Comparison of ENCODE assay signal across 12 cellular contexts in the genomic region with DNA sequence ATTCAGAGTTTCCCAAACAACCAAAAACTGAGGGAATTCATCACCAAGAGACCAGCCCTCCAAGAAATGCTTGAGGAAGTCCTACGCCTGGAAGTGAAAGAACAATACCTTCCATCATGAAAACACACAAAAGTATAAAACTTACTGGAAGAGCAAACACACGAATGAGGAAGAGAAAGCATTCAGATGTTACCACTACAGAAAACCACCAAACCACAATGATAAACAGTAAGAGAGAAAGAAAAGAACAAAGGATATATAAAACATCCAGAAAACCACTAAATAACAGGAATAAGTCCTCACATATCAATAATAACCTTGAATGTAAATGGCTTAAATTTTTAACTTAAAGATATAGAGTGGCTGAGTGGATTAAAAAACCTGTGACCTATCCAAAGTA. TPM values are rescaled to one million over a fixed set of nuclear protein-coding genes. Genes with fewer than 3 reads are reported as not detected.
DNase-seq lines count a peak whose midpoint lies in the region; ATAC-seq and TF ChIP-seq lines count a peak whose summit lies in the region.
"Had no signal": no experiment of that assay in that cellular context is flagged by ENCODE, and none has a peak within 500 bp of the region (broad histone marks: within the 10 kb centered on the region; RNA-seq: fewer than 3 reads in every experiment).

No MANE protein-coding gene starts in this region.

- CTCF ChIA-PET in WTC11 (lab: Charles Lee), result no interaction called here

- ATAC-seq in GM18499 (IDR thresholded peaks at IDR 0.05; ENCODE audit: insufficient read depth, unreplicated experiment) (peak; percentile 85), HG02610 (IDR thresholded peaks at IDR 0.05; ENCODE audit: unreplicated experiment) (peak; percentile 58), WTC11 (no peak)
- ATAC-seq: activated T-helper 17 cell treated with anti-CD3 and anti-CD28 coated beads, Interleukin-2, amount 50 U/mL, for 72 hours; upper lobe of right lung had no signal

- H3K4me1 Mint-ChIP-seq in activated T-cell treated with anti-CD3 and anti-CD28 coated beads, Interleukin-2, amount 50 U/mL, for 24 hours (ENCODE audit: low read depth), result peaks cover 8% of the 10 kb centered on the region
- H3K4me1 Mint-ChIP-seq in WTC11, result peaks cover 23% of the 10 kb centered on the region

- in situ Hi-C loops in G401 (cut with HindIII; ENCODE audit: low sequenced_read_pairs), result no loop called here

- H3K9me3 Mint-ChIP-seq in activated T-cell treated with anti-CD3 and anti-CD28 coated beads, Interleukin-2, amount 50 U/mL, for 24 hours, result peaks cover 15% of the 10 kb centered on the region
- peaks cover 16% of the 10 kb centered on the region for H3K9me3 Mint-ChIP-seq in WTC11

- POLR2A ChIA-PET in WTC11 (lab: Charles Lee), result no interaction called here

- peaks cover 23% of the 10 kb centered on the region for H3K27me3 Mint-ChIP-seq in activated T-cell treated with anti-CD3 and anti-CD28 coated beads, Interleukin-2, amount 50 U/mL, for 24 hours
- H3K27me3 Mint-ChIP-seq in WTC11 (ENCODE audit: low read depth), result no peaks in the 10 kb centered on the region

- peak; percentile 49 for DNase-seq in NAMALWA (ENCODE audit: low spot score)
- DNase-seq in fibroblast of villous mesenchyme (ENCODE audit: low read depth), result peak; percentile 55
- DNase-seq in activated T-cell treated with anti-CD3 and anti-CD28 coated beads, Interleukin-2, amount 50 U/mL, for 24 hours, result no peak
- no peak for DNase-seq in G401 (ENCODE audit: low spot score)
- DNase-seq in inferior parietal cortex (ENCODE audit: extremely low spot score), result no peak
- no peak for DNase-seq in WTC11 (ENCODE audit: low spot score)
- DNase-seq: NCI-H345, occipital lobe, upper lobe of right lung had no signal

- no peak overlapping the region for H3K4me3 ChIP-seq in fibroblast of villous mesenchyme (ENCODE audit: low read depth, low read length)
- H3K4me3 ChIP-seq: upper lobe of right lung had no signal

- TF ChIP-seq CTCF in fibroblast of villous mesenchyme (IDR thresholded peaks at IDR 0.05; ENCODE audit: insufficient read depth, low read depth, low read length) (no peak), WTC11 (IDR thresholded peaks at IDR 0.05) (no peak)

- H3K36me3 Mint-ChIP-seq in activated T-cell treated with anti-CD3 and anti-CD28 coated beads, Interleukin-2, amount 50 U/mL, for 24 hours (ENCODE audit: low read depth), result no peaks in the 10 kb centered on the region
- peaks cover 6% of the 10 kb centered on the region for H3K36me3 Mint-ChIP-seq in WTC11

- H3K4me3 Mint-ChIP-seq in activated T-cell treated with anti-CD3 and anti-CD28 coated beads, Interleukin-2, amount 50 U/mL, for 24 hours, result no peak overlapping the region
- no peak overlapping the region for H3K4me3 Mint-ChIP-seq in WTC11
- H3K4me3 Mint-ChIP-seq: activated T-helper 17 cell treated with anti-CD3 and anti-CD28 coated beads, Interleukin-2, amount 50 U/mL, for 72 hours had no signal

- no peak overlapping the region for H3K27ac Mint-ChIP-seq in activated T-cell treated with anti-CD3 and anti-CD28 coated beads, Interleukin-2, amount 50 U/mL, for 24 hours
- no peak overlapping the region; the same call in 1 of the 2 replicates for H3K27ac Mint-ChIP-seq in WTC11
- H3K27ac Mint-ChIP-seq: activated T-helper 17 cell treated with anti-CD3 and anti-CD28 coated beads, Interleukin-2, amount 50 U/mL, for 72 hours had no signal

TF ChIP-seq in WTC11, 78 proteins besides CTCF, POLR2A, EP300 and RAD21 (continues in another document):
- TF ChIP-seq ETV6 (CRISPR knock-in tag; IDR thresholded peaks at IDR 0.05) (no peak), GRHL2 (CRISPR knock-in tag; IDR thresholded peaks at IDR 0.05; ENCODE audit: insufficient replicate concordance, severe bottlenecking) (no peak), TP53 (CRISPR knock-in tag; IDR thresholded peaks at IDR 0.05) (no peak), NFE2L1 (CRISPR knock-in tag; IDR thresholded peaks at IDR 0.05) (no peak), E2F1 (CRISPR knock-in tag; IDR thresholded peaks at IDR 0.05) (no peak), ZNF138 (CRISPR knock-in tag; conservative IDR thresholded peaks at IDR 0.05) (no peak), TCF7 (CRISPR knock-in tag; IDR thresholded peaks at IDR 0.05; ENCODE audit: low read depth) (no peak), ZSCAN18 (CRISPR knock-in tag; IDR thresholded peaks at IDR 0.05) (no peak), ARID4B (CRISPR knock-in tag; IDR thresholded peaks at IDR 0.05; ENCODE audit: borderline replicate concordance) (no peak), ZNF396 (CRISPR knock-in tag; IDR thresholded peaks at IDR 0.05; ENCODE audit: borderline replicate concordance) (no peak), CREB1 (CRISPR knock-in tag; IDR thresholded peaks at IDR 0.05) (no peak), ZNF423 (CRISPR knock-in tag; IDR thresholded peaks at IDR 0.05) (no peak), FOXK1 (CRISPR knock-in tag; IDR thresholded peaks at IDR 0.05) (no peak), ELF4 (CRISPR knock-in tag; IDR thresholded peaks at IDR 0.05; ENCODE audit: low read depth) (no peak), KAT7 (CRISPR knock-in tag; IDR thresholded peaks at IDR 0.05; ENCODE audit: borderline replicate concordance) (no peak)

RNA-seq across cellular contexts. Expression of gene BCL10, which starts 58.5 kb away (rescaled TPM):
- total RNA-seq in fibroblast of villous mesenchyme (23.2 and 36.7 TPM in 2 replicates), WTC11 (2021) (21.3 to 24.2 TPM (median 21.4 TPM) in 3 replicates)
- 6.7 and 7.9 TPM in 2 replicates for total RNA-seq in G401 (2014; rRNA removed; shearing (Covaris generic))

Comparison
In these comparisons a context has a peak if more than half of its experiments do, and no peak if none do; other contexts are left out.
1. DNase-seq: peak in NAMALWA (single experiment) and fibroblast of villous mesenchyme (single experiment); none in activated T-cell treated with anti-CD3 and anti-CD28 coated beads, Interleukin-2, amount 50 U/mL, for 24 hours (single experiment), G401 (single experiment), inferior parietal cortex (single experiment) and WTC11 (single experiment).